26 cellular contexts compared by ENCODE assay signal in the genomic region with DNA sequence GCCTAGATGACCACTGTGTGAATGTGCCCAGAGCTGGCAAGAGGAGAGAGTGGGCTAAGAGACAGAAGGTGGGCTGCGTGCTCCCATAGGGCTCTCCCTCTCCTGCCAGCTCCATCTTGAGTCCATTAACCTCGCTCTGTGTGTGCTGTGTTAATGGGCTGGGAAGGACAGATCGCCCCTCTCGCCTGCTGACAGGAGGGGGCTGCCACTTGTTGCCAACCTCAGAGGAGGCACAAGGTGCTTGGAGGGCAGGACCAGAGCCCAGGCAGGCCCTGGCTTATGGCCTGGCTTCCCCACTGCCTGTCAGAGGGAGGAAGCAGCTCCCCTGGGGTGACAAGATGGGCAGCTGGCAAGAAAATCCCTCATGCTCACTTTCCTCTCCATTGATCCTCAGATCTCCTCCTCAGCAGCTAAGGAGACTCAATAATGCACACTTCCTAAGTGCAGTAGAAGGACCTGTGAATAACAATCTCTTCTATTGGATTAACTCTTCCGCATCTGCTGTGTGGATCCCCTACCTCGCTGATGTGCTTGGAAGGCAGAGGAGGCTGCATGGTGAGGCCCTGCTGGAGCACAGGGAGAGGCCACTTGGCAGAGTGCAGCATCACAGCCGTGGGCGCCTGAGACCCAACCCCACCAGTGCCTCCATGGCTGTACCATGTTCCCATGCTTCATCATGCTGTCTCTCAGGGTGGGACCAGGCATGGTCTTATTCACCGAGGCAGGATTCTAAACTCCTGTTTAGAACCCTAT.
DNase-seq lines count a peak whose midpoint lies in the region; ATAC-seq and TF ChIP-seq lines count a peak whose summit lies in the region.
"Had no signal": no experiment of that assay in that cellular context is flagged by ENCODE, and none has a peak within 500 bp of the region (broad histone marks: within the 10 kb centered on the region; RNA-seq: fewer than 3 reads in every experiment).

No MANE protein-coding gene starts in this region.

- ATAC-seq in stimulated activated memory B cell treated with anti-CD40 and anti-IgM and Interleukin-4, amounts not matched to agents 10 μg/mL and 1 μg/mL and 100 μg/mL, for 72 hours = no peak
- ATAC-seq in GM21576 (IDR thresholded peaks at IDR 0.05; ENCODE audit: unreplicated experiment) = no peak
- ATAC-seq: HepG2, T-cell had no signal

- H2BK120ac ChIP-seq in H9 (ENCODE audit: low read depth, low read length, poor library complexity, severe bottlenecking) = no peak overlapping the region

- H4K20me1 ChIP-seq in H9 (ENCODE audit: control insufficient read depth, insufficient read depth, insufficient read length) = no peaks in the 10 kb centered on the region

- no peak overlapping the region for H4K5ac ChIP-seq in H9 (ENCODE audit: insufficient read length, low read depth, low read length)

- H3K4me1 Mint-ChIP-seq in H9 = peaks cover 16 to 22% of the 10 kb centered on the region in 2 experiments
- H3K4me1 Mint-ChIP-seq in glutamatergic neuron (ENCODE audit: low read depth, unreplicated experiment) = peaks cover 41% of the 10 kb centered on the region
- no peaks in the 10 kb centered on the region for H3K4me1 Mint-ChIP-seq in stimulated activated memory B cell treated with anti-CD40 and anti-IgM and Interleukin-4, amounts not matched to agents 10 μg/mL and 1 μg/mL and 100 μg/mL, for 72 hours
- H3K4me1 Mint-ChIP-seq: activated CD4-positive, alpha-beta memory T cell treated with anti-CD3 and anti-CD28 coated beads, Interleukin-2, amount 10 ng/mL, durations not matched to agents 7 days and 5 days; immature natural killer cell had no signal

- H3K23me2 ChIP-seq in H9 (ENCODE audit: insufficient read length, low read depth, low read length, poor library complexity, severe bottlenecking) = no peaks in the 10 kb centered on the region

- no CpG with 5 or more reads among the region's 9 CpGs for WGBS in H9 (ENCODE audit: extremely low coverage, insufficient read length, low lambda C conversion rate)

- H3K79me1 ChIP-seq in H9 (ENCODE audit: insufficient read depth, low read depth, low read length, poor library complexity, severe bottlenecking) = no peaks in the 10 kb centered on the region

- H2BK5ac ChIP-seq in H9 (ENCODE audit: insufficient read length, low read length) = no peak overlapping the region

- no peak overlapping the region for H3K18ac ChIP-seq in H9 (ENCODE audit: insufficient read length, low read depth, low read length)

- H3T11ph ChIP-seq in H9 (ENCODE audit: low read length) = no peak overlapping the region

- H2BK15ac ChIP-seq in H9 (ENCODE audit: low read depth, low read length) = no peak overlapping the region

- no peak overlapping the region for H3K56ac ChIP-seq in H9 (ENCODE audit: insufficient read length, low read depth, low read length)

- TF ChIP-seq CTCF in H9 (conservative IDR thresholded peaks at IDR 0.05) (no peak), VCaP (conservative IDR thresholded peaks at IDR 0.05) (no peak), glutamatergic neuron (IDR thresholded peaks at IDR 0.05; ENCODE audit: partially characterized antibody, unreplicated experiment) (no peak)

- H2AFZ ChIP-seq in H9 (ENCODE audit: low read length) = no peak overlapping the region

- H2BK12ac ChIP-seq in H9 (ENCODE audit: insufficient read length, low read depth, low read length) = no peak overlapping the region

- no peak overlapping the region for H4K91ac ChIP-seq in H9 (ENCODE audit: insufficient read length, low read depth, low read length)

- no peaks in the 10 kb centered on the region for H3K9me3 Mint-ChIP-seq in H9
- H3K9me3 Mint-ChIP-seq in glutamatergic neuron (ENCODE audit: unreplicated experiment) = peaks cover 6% of the 10 kb centered on the region
- no peaks in the 10 kb centered on the region for H3K9me3 Mint-ChIP-seq in stimulated activated memory B cell treated with anti-CD40 and anti-IgM and Interleukin-4, amounts not matched to agents 10 μg/mL and 1 μg/mL and 100 μg/mL, for 72 hours
- H3K9me3 Mint-ChIP-seq: activated CD4-positive, alpha-beta memory T cell treated with anti-CD3 and anti-CD28 coated beads, Interleukin-2, amount 10 ng/mL, durations not matched to agents 7 days and 5 days; immature natural killer cell; T-cell had no signal

- no peaks in the 10 kb centered on the region for H3K79me2 ChIP-seq in H9 (ENCODE audit: insufficient read depth, low read length)

- H3K27ac ChIP-seq in H9 (ENCODE audit: insufficient read length, low read depth, low read length) = no peak overlapping the region
- H3K27ac ChIP-seq in VCaP = peak overlapping the region; percentile 39
- H3K27ac ChIP-seq: C4-2B, cardiac muscle cell, ovary, Peyer's patch had no signal

- H3K4me2 ChIP-seq in H9 (ENCODE audit: insufficient read depth, insufficient read length, low read length) = no peak overlapping the region

- H3K23ac ChIP-seq in H9 (ENCODE audit: insufficient read length, low read depth, low read length) = no peak overlapping the region

- DNase-seq in H9 (peak; percentile 22), glutamatergic neuron (peak; percentile 56), retina (peak; percentile 58), NCI-H187 treated with DMSO at 0.1 percent for 48 hours (lab: John Stamatoyannopoulos, UW) (no peak), foreskin melanocyte (no peak)
- DNase-seq: activated CD4-positive, alpha-beta memory T cell treated with anti-CD3 and anti-CD28 coated beads, Interleukin-2, amount 10 ng/mL, durations not matched to agents 7 days and 5 days; activated CD4-positive, alpha-beta T cell treated with anti-CD3 and anti-CD28 coated beads for 1 hour; aorta; Caco-2; cortex of kidney; DMS79 treated with DMSO at 0.1 percent for 48 hours; hypothalamus; immature natural killer cell; Karpas-422; NCI-H1694 treated with DMSO at 0.1 percent for 48 hours; NCI-H2171; ovary; T-cell had no signal

- H3K27ac Mint-ChIP-seq in H9 = no peak overlapping the region
- H3K27ac Mint-ChIP-seq in glutamatergic neuron (ENCODE audit: unreplicated experiment) = peak overlapping the region; percentile 66
- H3K27ac Mint-ChIP-seq in stimulated activated memory B cell treated with anti-CD40 and anti-IgM and Interleukin-4, amounts not matched to agents 10 μg/mL and 1 μg/mL and 100 μg/mL, for 72 hours = no peak overlapping the region
- H3K27ac Mint-ChIP-seq: activated CD4-positive, alpha-beta memory T cell treated with anti-CD3 and anti-CD28 coated beads, Interleukin-2, amount 10 ng/mL, durations not matched to agents 7 days and 5 days; activated naive CD8-positive, alpha-beta T cell; immature natural killer cell; T-cell had no signal

- no peak overlapping the region for H3K4ac ChIP-seq in H9 (ENCODE audit: low read depth, low read length)

- no peak overlapping the region for H2AK5ac ChIP-seq in H9 (ENCODE audit: insufficient read length, low read length)

- H3K9ac ChIP-seq in H9 (ENCODE audit: extremely low read depth, insufficient read length, low read length) = no peak overlapping the region

- no peak overlapping the region for H2BK20ac ChIP-seq in H9 (ENCODE audit: low read depth, low read length, poor library complexity, severe bottlenecking)

- no peak overlapping the region for H3K4me3 Mint-ChIP-seq in H9
- peak overlapping the region; percentile 23 for H3K4me3 Mint-ChIP-seq in glutamatergic neuron (ENCODE audit: unreplicated experiment)
- no peak overlapping the region for H3K4me3 Mint-ChIP-seq in stimulated activated memory B cell treated with anti-CD40 and anti-IgM and Interleukin-4, amounts not matched to agents 10 μg/mL and 1 μg/mL and 100 μg/mL, for 72 hours
- H3K4me3 Mint-ChIP-seq: activated CD4-positive, alpha-beta memory T cell treated with anti-CD3 and anti-CD28 coated beads, Interleukin-2, amount 10 ng/mL, durations not matched to agents 7 days and 5 days; activated naive CD8-positive, alpha-beta T cell; immature natural killer cell; T-cell had no signal

- H3K4me1 ChIP-seq in H9 (ENCODE audit: insufficient read depth, low read length) = no peaks in the 10 kb centered on the region
- H3K4me1 ChIP-seq: Caco-2, Peyer's patch had no signal

- 0 out of 2 replicates have a peak overlapping the region, but pooled peaks have one; percentile 10 for H3K14ac ChIP-seq in H9 (ENCODE audit: insufficient read depth, low read length)

- no peaks in the 10 kb centered on the region; the same call in 1 of the 2 replicates for H3K27me3 ChIP-seq in H9 (ENCODE audit: insufficient read depth, low read length)
- H3K27me3 ChIP-seq: cardiac muscle cell, ovary, Peyer's patch had no signal

- H4K8ac ChIP-seq in H9 (replicated peaks; ENCODE audit: insufficient read length, low read depth, low read length) = no peak overlapping the region

- peaks cover 0 to 7% (median 2%) of the 10 kb centered on the region in 3 experiments; a peak in 1 of 7 replicates for H3K36me3 Mint-ChIP-seq in H9 (ENCODE audit: insufficient read depth in 1 of 3, low read depth in 3 of 3)
- H3K36me3 Mint-ChIP-seq in glutamatergic neuron (ENCODE audit: unreplicated experiment) = no peaks in the 10 kb centered on the region
- no peaks in the 10 kb centered on the region for H3K36me3 Mint-ChIP-seq in stimulated activated memory B cell treated with anti-CD40 and anti-IgM and Interleukin-4, amounts not matched to agents 10 μg/mL and 1 μg/mL and 100 μg/mL, for 72 hours
- H3K36me3 Mint-ChIP-seq: activated naive CD8-positive, alpha-beta T cell; immature natural killer cell; T-cell had no signal

- H3K27me3 Mint-ChIP-seq in H9 (ENCODE audit: low read depth) (peaks cover 9% of the 10 kb centered on the region), glutamatergic neuron (ENCODE audit: unreplicated experiment) (peaks cover 9% of the 10 kb centered on the region)
- peaks cover 21% of the 10 kb centered on the region for H3K27me3 Mint-ChIP-seq in stimulated activated memory B cell treated with anti-CD40 and anti-IgM and Interleukin-4, amounts not matched to agents 10 μg/mL and 1 μg/mL and 100 μg/mL, for 72 hours

- H3K9me3 ChIP-seq in H9 (ENCODE audit: control insufficient read depth, low read depth, low read length) = no peaks in the 10 kb centered on the region
- H3K9me3 ChIP-seq: Caco-2, ovary, Peyer's patch had no signal

Comparison
In these comparisons a context has a peak if more than half of its experiments do, and no peak if none do; other contexts are left out.
1. DNase-seq: peak in H9 (single experiment), glutamatergic neuron (single experiment) and retina (single experiment); none in NCI-H187 treated with DMSO at 0.1 percent for 48 hours (single experiment) and foreskin melanocyte (single experiment).